ENCODE assay signal across 25 cellular contexts in genomic region chr13:109973279-109973678, GRCh38.
DNase-seq lines count a peak whose midpoint lies in the region; ATAC-seq, FAIRE-seq and TF ChIP-seq lines count a peak whose summit lies in the region.
"Had no signal": no experiment of that assay in that cellular context is flagged by ENCODE, and none has a peak within 500 bp of the region (broad histone marks: within the 10 kb centered on the region; RNA-seq: fewer than 3 reads in every experiment).

No MANE protein-coding gene starts in this region.

- no peak overlapping the region for H2BK15ac ChIP-seq in H1 (ENCODE audit: low read length)

- H3K4me3 Mint-ChIP-seq in neural crest cell = no peak overlapping the region
- H3K4me3 Mint-ChIP-seq: CD14-positive monocyte; CD4-positive, alpha-beta memory T cell; CD4-positive, CD25-positive, alpha-beta regulatory T cell; CD8-positive, alpha-beta memory T cell had no signal

- no peak for ATAC-seq in omental fat pad (ENCODE audit: low FRiP score)
- ATAC-seq in HG03432 (IDR thresholded peaks at IDR 0.05; ENCODE audit: unreplicated experiment) = no peak

- no peak overlapping the region for H3K23ac ChIP-seq in H1 (ENCODE audit: insufficient read length)

- no peak overlapping the region for H4K5ac ChIP-seq in H1 (ENCODE audit: insufficient read length, low read depth, low read length)

- H3K4me1 Mint-ChIP-seq in neural crest cell = no peaks in the 10 kb centered on the region
- H3K4me1 Mint-ChIP-seq: CD14-positive monocyte; CD4-positive, alpha-beta memory T cell; CD4-positive, CD25-positive, alpha-beta regulatory T cell; CD8-positive, alpha-beta memory T cell had no signal

- H2BK120ac ChIP-seq in H1 (replicated peaks; ENCODE audit: low read depth, low read length) = no peak overlapping the region

- WGBS in H1 (ENCODE audit: extremely low coverage in 1 of 2, insufficient coverage in 1 of 2, insufficient read length in 1 of 2, insufficient replicate concordance in 2 of 2, low coverage in 1 of 2, low lambda C conversion rate in 2 of 2, missing lambda C conversion rate in 1 of 2), 2 experiments = 92% methylated on average over 10 of the region's 10 CpGs; no CpG with 5 or more reads in 1 of the 2 experiments

- no peak overlapping the region; the same call in 1 of the 2 replicates for H2BK5ac ChIP-seq in H1 (ENCODE audit: low read depth, low read length)

- no peak for FAIRE-seq in H1 (lab: Jason Lieb, UNC)
- FAIRE-seq: A204.1, GM12891, GM19239 had no signal

- TF ChIP-seq EP300 in H1 (IDR thresholded peaks at IDR 0.05; ENCODE audit: borderline replicate concordance in 1 of 2, low read depth in 2 of 2, low read length in 2 of 2) = no peak

- no peak for TF ChIP-seq POLR2A in H1 (IDR thresholded peaks at IDR 0.05; ENCODE audit: control extremely low read depth in 1 of 2, low read depth in 2 of 2, low read length in 2 of 2)

- H4K91ac ChIP-seq in H1 (replicated peaks; ENCODE audit: insufficient read length, low read length) = no peak overlapping the region

- no peaks in the 10 kb centered on the region for H3K4me1 ChIP-seq in Karpas-422 (ENCODE audit: low read length)
- H3K4me1 ChIP-seq in H1 (replicated peaks in 1 of 4; ENCODE audit: control insufficient read depth in 3 of 4, insufficient read depth in 4 of 4, low read length in 3 of 4) = no peaks in the 10 kb centered on the region
- H3K4me1 ChIP-seq: BE2C had no signal

- H3K23me2 ChIP-seq in H1 (ENCODE audit: low read depth, low read length) = no peaks in the 10 kb centered on the region

- no peak overlapping the region for H3K4me2 ChIP-seq in Karpas-422 (ENCODE audit: low read depth, low read length, poor library complexity, severe bottlenecking)
- H3K4me2 ChIP-seq in H1 (ENCODE audit: insufficient read depth in 1 of 2, low read depth in 2 of 2, low read length in 2 of 2) = no peak overlapping the region
- H3K4me2 ChIP-seq: BLaER1 had no signal

- H4K8ac ChIP-seq in H1 (ENCODE audit: extremely low read depth, insufficient read depth, low read length) = peak overlapping the region; percentile 71; the same call in 1 of the 2 replicates

- H2AK5ac ChIP-seq in H1 (ENCODE audit: low read depth, low read length) = no peak overlapping the region

- POLR2A ChIA-PET in H1 (lab: Charles Lee; ENCODE audit: partially characterized antibody) = no interaction called here

- no peak overlapping the region for H3K4ac ChIP-seq in H1 (replicated peaks; ENCODE audit: insufficient read length, low read depth, low read length)

- H3K18ac ChIP-seq in H1 (ENCODE audit: extremely low read depth, low read length) = no peak overlapping the region

- H3K9me3 ChIP-seq in Karpas-422 (ENCODE audit: low read length) (no peaks in the 10 kb centered on the region), H1 (ENCODE audit: insufficient read depth in 2 of 2, low read depth in 1 of 2, low read length in 1 of 2) (peaks cover 3 to 9% of the 10 kb centered on the region in 2 experiments; a peak in 1 of 4 replicates)
- H3K9me3 ChIP-seq: BE2C had no signal

- H3K27ac Mint-ChIP-seq in neural crest cell (ENCODE audit: unreplicated experiment) = peak overlapping the region; percentile 85
- H3K27ac Mint-ChIP-seq: CD4-positive, alpha-beta memory T cell; CD4-positive, CD25-positive, alpha-beta regulatory T cell; CD8-positive, alpha-beta memory T cell had no signal

- no peak overlapping the region for H2AFZ ChIP-seq in Karpas-422 (ENCODE audit: low read length)
- no peak overlapping the region for H2AFZ ChIP-seq in H1 (ENCODE audit: low read length)

- H3K9ac ChIP-seq in Karpas-422 (ENCODE audit: low read length) (no peak overlapping the region), H1 (replicated peaks in 1 of 4; ENCODE audit: extremely low read depth in 1 of 4, low read depth in 3 of 4, low read length in 3 of 4) (no peak overlapping the region)
- H3K9ac ChIP-seq: BLaER1 had no signal

- H3K36me3 ChIP-seq in Karpas-422 (ENCODE audit: insufficient read depth, low read length) (no peaks in the 10 kb centered on the region), H1 (ENCODE audit: control insufficient read depth in 2 of 4, insufficient read depth in 4 of 4, low read length in 3 of 4) (no peaks in the 10 kb centered on the region)
- H3K36me3 ChIP-seq: BE2C, BLaER1 had no signal

- TF ChIP-seq CTCF in H1 (IDR thresholded peaks at IDR 0.05; ENCODE audit: control extremely low read depth in 1 of 3, insufficient read depth in 1 of 3, low read depth in 1 of 3, low read length in 3 of 3) (no peak), neural crest cell (conservative IDR thresholded peaks at IDR 0.05) (no peak), omental fat pad (IDR thresholded peaks at IDR 0.05) (no peak)

- no peak overlapping the region for H2BK20ac ChIP-seq in H1 (ENCODE audit: low read length)

- H3K14ac ChIP-seq in H1 (ENCODE audit: insufficient read length) = no peak overlapping the region

- H3K27me3 ChIP-seq in Karpas-422 (ENCODE audit: low read length) (no peaks in the 10 kb centered on the region), H1 (replicated peaks in 1 of 4; ENCODE audit: control insufficient read depth in 3 of 4, extremely low read depth in 1 of 4, insufficient read depth in 3 of 4, low read length in 3 of 4) (no peaks in the 10 kb centered on the region)
- H3K27me3 ChIP-seq: BLaER1 had no signal

- CTCF ChIA-PET in H1 (lab: Charles Lee; ENCODE audit: partially characterized antibody) = no interaction called here

- peaks cover 10% of the 10 kb centered on the region for H3K9me3 Mint-ChIP-seq in neural crest cell

- H3K56ac ChIP-seq in H1 (replicated peaks; ENCODE audit: insufficient read length, low read depth, low read length) = no peak overlapping the region

- H3K9me2 ChIP-seq in Karpas-422 (replicated peaks; ENCODE audit: insufficient read depth, low read length) = no peaks in the 10 kb centered on the region

- no peak overlapping the region for H2BK12ac ChIP-seq in H1 (ENCODE audit: low read depth, low read length)

- H3K4me3 ChIP-seq in Karpas-422 (ENCODE audit: low read length) = no peak overlapping the region
- H3K4me3 ChIP-seq in H1 (ENCODE audit: extremely low read depth in 1 of 4, insufficient read depth in 2 of 4, low read depth in 3 of 4, low read length in 4 of 4) = no peak overlapping the region
- H3K4me3 ChIP-seq: BLaER1 had no signal

- no peak for TF ChIP-seq RAD21 in H1 (IDR thresholded peaks at IDR 0.05 in 1 of 2, conservative IDR thresholded peaks at IDR 0.05 in 1 of 2; ENCODE audit: low read depth in 2 of 2, low read length in 2 of 2)

- H3K27ac ChIP-seq in Karpas-422 (ENCODE audit: low read length) (no peak overlapping the region), H1 (ENCODE audit: low read depth, low read length) (no peak overlapping the region)
- H3K27ac ChIP-seq: BLaER1 had no signal

- no peaks in the 10 kb centered on the region for H3K79me1 ChIP-seq in H1 (ENCODE audit: low read depth, low read length)

- H4K20me1 ChIP-seq in Karpas-422 (ENCODE audit: insufficient read depth, low read depth, low read length) (no peaks in the 10 kb centered on the region), H1 (replicated peaks in 1 of 2; ENCODE audit: control insufficient read depth in 1 of 2, insufficient read depth in 2 of 2, low read length in 2 of 2) (no peaks in the 10 kb centered on the region)
- H4K20me1 ChIP-seq: BLaER1 had no signal

- H3K27me3 Mint-ChIP-seq in neural crest cell (ENCODE audit: low read depth) = no peaks in the 10 kb centered on the region

- DNase-seq in Karpas-422 (peak; percentile 6), H1 (ENCODE audit: low read depth in 1 of 2, low spot score in 2 of 2) (no peak), neural crest cell (ENCODE audit: low read depth, low spot score) (no peak), omental fat pad (ENCODE audit: low spot score) (no peak)
- DNase-seq: 8988T; ACHN; BE2C; C1 segment of cervical spinal cord; CD4-positive, alpha-beta memory T cell; CD4-positive, CD25-positive, alpha-beta regulatory T cell; CD8-positive, alpha-beta memory T cell; COR-L47; DMS 273 treated with DMSO at 0.1 percent for 48 hours; DMS153; DMS53; DMS79; DND-41; EL; GDM1 had no signal

- H3K79me2 ChIP-seq in Karpas-422 (ENCODE audit: low read length) (no peaks in the 10 kb centered on the region), H1 (ENCODE audit: control insufficient read depth in 1 of 2, insufficient read depth in 2 of 2, low read length in 2 of 2) (no peaks in the 10 kb centered on the region)

- peaks cover 6% of the 10 kb centered on the region for H3K36me3 Mint-ChIP-seq in neural crest cell (ENCODE audit: low read depth)
- H3K36me3 Mint-ChIP-seq: CD14-positive monocyte; CD4-positive, alpha-beta memory T cell; CD4-positive, CD25-positive, alpha-beta regulatory T cell; CD8-positive, alpha-beta memory T cell had no signal

TF ChIP-seq in H1, 55 proteins besides CTCF, POLR2A, EP300 and RAD21 (continues in another document):
- TF ChIP-seq, protein P1, sequence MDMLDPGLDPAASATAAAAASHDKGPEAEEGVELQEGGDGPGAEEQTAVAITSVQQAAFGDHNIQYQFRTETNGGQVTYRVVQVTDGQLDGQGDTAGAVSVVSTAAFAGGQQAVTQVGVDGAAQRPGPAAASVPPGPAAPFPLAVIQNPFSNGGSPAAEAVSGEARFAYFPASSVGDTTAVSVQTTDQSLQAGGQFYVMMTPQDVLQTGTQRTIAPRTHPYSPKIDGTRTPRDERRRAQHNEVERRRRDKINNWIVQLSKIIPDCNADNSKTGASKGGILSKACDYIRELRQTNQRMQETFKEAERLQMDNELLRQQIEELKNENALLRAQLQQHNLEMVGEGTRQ (IDR thresholded peaks at IDR 0.05; ENCODE audit: low read length) = no peak
- no peak for TF ChIP-seq CREB1 (IDR thresholded peaks at IDR 0.05)
- TF ChIP-seq SRF (IDR thresholded peaks at IDR 0.05; ENCODE audit: low read depth, low read length) = no peak
- no peak for TF ChIP-seq SIX5 (IDR thresholded peaks at IDR 0.05; ENCODE audit: low read depth, low read length)
- TF ChIP-seq RXRA (IDR thresholded peaks at IDR 0.05; ENCODE audit: insufficient read depth, low read depth, low read length) = no peak
- no peak for TF ChIP-seq TAF1 (IDR thresholded peaks at IDR 0.05; ENCODE audit: low read depth, low read length)
- no peak for TF ChIP-seq BACH1 (IDR thresholded peaks at IDR 0.05; ENCODE audit: low read length)
- TF ChIP-seq E2F6 (IDR thresholded peaks at IDR 0.05) = no peak
- TF ChIP-seq FOSL1 (IDR thresholded peaks at IDR 0.05; ENCODE audit: insufficient read depth, low read depth, low read length) = no peak
- no peak for TF ChIP-seq TAF7 (optimal IDR thresholded peaks at IDR 0.05; ENCODE audit: borderline replicate concordance, low read depth, low read length)
- no peak for TF ChIP-seq BRCA1 (IDR thresholded peaks at IDR 0.05; ENCODE audit: low read depth, low read length)
- no peak for TF ChIP-seq CBX8 (IDR thresholded peaks at IDR 0.05; ENCODE audit: borderline replicate concordance, low read depth, low read length)
- TF ChIP-seq CHD1 (IDR thresholded peaks at IDR 0.05; ENCODE audit: low read depth, low read length) = no peak
